8 cellular contexts compared by ENCODE assay signal in genomic region chr3:160449660-160450598, GRCh38. TPM values are rescaled to one million over a fixed set of nuclear protein-coding genes. Genes with fewer than 3 reads are reported as not detected.
DNase-seq lines count a peak whose midpoint lies in the region; ATAC-seq and TF ChIP-seq lines count a peak whose summit lies in the region.

Gene TRIM59, minus strand, starts transcription at chr3:160449786. Its CDS starts 10,603 bp downstream, at chr3:160439183.

- CTCF ChIA-PET in activated CD4-positive, alpha-beta memory T cell treated with anti-CD3 and anti-CD28 coated beads for 36 hours (lab: Charles Lee), result interaction anchor here (0.9 to 1.9 kb wide), 8 partner anchors 12 to 50 kb away, joined by 3 to 12 read pairs (median 4); no protein-coding TSS in a partner anchor

- no peaks in the 10 kb centered on the region for H3K27me3 Mint-ChIP-seq in activated CD4-positive, alpha-beta memory T cell treated with anti-CD3 and anti-CD28 coated beads for 36 hours

- WGBS in right lobe of liver (ENCODE audit: insufficient coverage, low coverage, low lambda C conversion rate, missing lambda C conversion rate), result 24% methylated on average over 19 of the region's 71 CpGs

- H3K9ac ChIP-seq in duodenal mucosa (ENCODE audit: low read depth in 1 of 2, low read length in 2 of 2), result peak within 1 kb of the TSS; percentile 82 to 87

- peak within 1 kb of the TSS; percentile 67 for H3K27ac ChIP-seq in duodenal mucosa (ENCODE audit: low read depth, low read length)
- H3K27ac ChIP-seq in right lobe of liver, result peak within 1 kb of the TSS in 1 of 3 donors; percentile 36

- no peaks in the 10 kb centered on the region for H3K9me3 Mint-ChIP-seq in activated CD4-positive, alpha-beta memory T cell treated with anti-CD3 and anti-CD28 coated beads for 36 hours

- intact Hi-C loops in activated CD4-positive, alpha-beta memory T cell treated with anti-CD3 and anti-CD28 coated beads for 36 hours (cut with micrococcal nuclease), result loop anchor here (1.0 to 5.0 kb wide), 5 partner anchors 37 to 423 kb away; partner anchors contain the start of genes IFT80, KPNA4 and SMC4
- intact Hi-C loops in right lobe of liver (cut with DNase I), result no loop called here

- peak within 1 kb of the TSS; percentile 86 to 98 for H3K4me3 ChIP-seq in duodenal mucosa (ENCODE audit: low read depth in 1 of 2, low read length in 2 of 2)
- peak within 1 kb of the TSS; percentile 32 to 55 (median 38) for H3K4me3 ChIP-seq in right lobe of liver

- H3K27me3 ChIP-seq in duodenal mucosa (ENCODE audit: control insufficient read depth in 1 of 2, insufficient read depth in 2 of 2, low read length in 2 of 2), result no peaks in the 10 kb centered on the region
- no peaks in the 10 kb centered on the region for H3K27me3 ChIP-seq in right lobe of liver

- peak; percentile 22 for TF ChIP-seq POLR2A in right lobe of liver (IDR thresholded peaks at IDR 0.05)

- H3K36me3 ChIP-seq in duodenal mucosa (ENCODE audit: control insufficient read depth in 1 of 2, insufficient read depth in 2 of 2, low read length in 2 of 2) (no peaks in the 10 kb centered on the region), right lobe of liver (no peaks in the 10 kb centered on the region)

- peak; percentile 97 for DNase-seq in NCI-H226
- DNase-seq in activated CD4-positive, alpha-beta memory T cell treated with anti-CD3 and anti-CD28 coated beads for 36 hours, result peak; percentile 99
- DNase-seq in right lobe of liver, result peak; percentile 78 to 91 (median 89)
- DNase-seq in stimulated activated CD4-positive, alpha-beta T cell treated with anti-CD3 and anti-CD28 coated beads, Interleukin-4, amount 100 ng/mL, for 24 hours, result peak; percentile 96
- DNase-seq in COR-L47 (lab: John Stamatoyannopoulos, UW), result no peak

- H3K36me3 Mint-ChIP-seq in activated CD4-positive, alpha-beta memory T cell treated with anti-CD3 and anti-CD28 coated beads for 36 hours, result peaks cover 19% of the 10 kb centered on the region

- H3K4me1 Mint-ChIP-seq in activated CD4-positive, alpha-beta memory T cell treated with anti-CD3 and anti-CD28 coated beads for 36 hours (ENCODE audit: low read depth), result peaks cover 28% of the 10 kb centered on the region

- ATAC-seq in GM18498 (IDR thresholded peaks at IDR 0.05; ENCODE audit: unreplicated experiment) (peak; percentile 98), HG02870 (IDR thresholded peaks at IDR 0.05; ENCODE audit: unreplicated experiment) (peak; percentile 90), right lobe of liver (peak; percentile 93 to 97 (median 96))

- peak within 1 kb of the TSS; percentile 98 for H3K4me3 Mint-ChIP-seq in activated CD4-positive, alpha-beta memory T cell treated with anti-CD3 and anti-CD28 coated beads for 36 hours

- H3K9me3 ChIP-seq in duodenal mucosa (ENCODE audit: control insufficient read depth in 1 of 2, low read length in 2 of 2) (no peaks in the 10 kb centered on the region), right lobe of liver (no peaks in the 10 kb centered on the region)

- POLR2A ChIA-PET in activated CD4-positive, alpha-beta memory T cell treated with anti-CD3 and anti-CD28 coated beads for 36 hours (lab: Charles Lee), result interaction anchor here (0.7 to 3.2 kb wide), 13 partner anchors 10 to 305 kb away, joined by 3 to 31 read pairs (median 3); partner anchors contain the start of genes IFT80, KPNA4 and SMC4

- peaks cover 7 to 10% of the 10 kb centered on the region in 2 donors for H3K4me1 ChIP-seq in duodenal mucosa (ENCODE audit: control insufficient read depth in 1 of 2, insufficient read depth in 2 of 2, low read length in 2 of 2)
- peaks cover 0 to 5% (median 0%) of the 10 kb centered on the region in 4 donors for H3K4me1 ChIP-seq in right lobe of liver

- no peak for TF ChIP-seq CTCF in right lobe of liver (IDR thresholded peaks at IDR 0.05)

- peak within 1 kb of the TSS; percentile 99 for H3K27ac Mint-ChIP-seq in activated CD4-positive, alpha-beta memory T cell treated with anti-CD3 and anti-CD28 coated beads for 36 hours

RNA-seq across cellular contexts. Expression of gene TRIM59, which starts in this region (rescaled TPM):
- 10 to 100 TPM; 27.3 to 30.0 TPM for total RNA-seq in activated CD4-positive, alpha-beta memory T cell treated with anti-CD3 and anti-CD28 coated beads for 36 hours
- under 1 TPM; 0.07 to 0.56 (median 0.31) TPM for total RNA-seq in right lobe of liver

Comparison
In these comparisons a context has a peak if more than half of its experiments do, and no peak if none do; other contexts are left out.
1. RNA of gene TRIM59 (total RNA-seq): 27.3 to 30.0 TPM in activated CD4-positive, alpha-beta memory T cell treated with anti-CD3 and anti-CD28 coated beads for 36 hours; 0.07 to 0.56 TPM in right lobe of liver; every median in the first group is over 10 times any median in the second.
2. Peak in DNase-seq, ATAC-seq and H3K4me3 ChIP-seq in right lobe of liver; RNA of the gene not detected or under 1 TPM.
3. Peak in every context shown above with its lines, with median percentiles within 50 percentile points of each other: ATAC-seq.